ENCODE assay signal across 23 cellular contexts in genomic region chr15:32983679-32984078, GRCh38.
DNase-seq lines count a peak whose midpoint lies in the region; ATAC-seq, FAIRE-seq and TF ChIP-seq lines count a peak whose summit lies in the region.
"Had no signal": no experiment of that assay in that cellular context is flagged by ENCODE, and none has a peak within 500 bp of the region (broad histone marks: within the 10 kb centered on the region; RNA-seq: fewer than 3 reads in every experiment).

No MANE protein-coding gene starts in this region.

- no peaks in the 10 kb centered on the region for H3K36me3 Mint-ChIP-seq in activated naive CD8-positive, alpha-beta T cell treated with anti-CD3 and anti-CD28 coated beads, Interleukin-2, amount 50 U/mL, for 24 hours (ENCODE audit: low read depth)
- no peaks in the 10 kb centered on the region for H3K36me3 Mint-ChIP-seq in activated naive CD8-positive, alpha-beta T cell treated with anti-CD3 and anti-CD28 coated beads for 36 hours
- H3K36me3 Mint-ChIP-seq: CD8-positive, alpha-beta T cell had no signal

- H3K27ac Mint-ChIP-seq in activated naive CD8-positive, alpha-beta T cell treated with anti-CD3 and anti-CD28 coated beads, Interleukin-2, amount 50 U/mL, for 24 hours, result no peak overlapping the region
- H3K27ac Mint-ChIP-seq in activated naive CD8-positive, alpha-beta T cell treated with anti-CD3 and anti-CD28 coated beads for 36 hours, result no peak overlapping the region
- H3K27ac Mint-ChIP-seq: B cell; CD4-positive, CD25-positive, alpha-beta regulatory T cell; CD8-positive, alpha-beta T cell; H9 had no signal

- H2AFZ ChIP-seq in keratinocyte (ENCODE audit: control insufficient read depth, low read length), result no peak overlapping the region
- H2AFZ ChIP-seq: GM23248 had no signal

- H3K4me3 Mint-ChIP-seq in activated naive CD8-positive, alpha-beta T cell treated with anti-CD3 and anti-CD28 coated beads, Interleukin-2, amount 50 U/mL, for 24 hours, result no peak overlapping the region
- no peak overlapping the region for H3K4me3 Mint-ChIP-seq in activated naive CD8-positive, alpha-beta T cell treated with anti-CD3 and anti-CD28 coated beads for 36 hours
- H3K4me3 Mint-ChIP-seq: B cell; CD4-positive, CD25-positive, alpha-beta regulatory T cell; CD8-positive, alpha-beta T cell; H9 had no signal

- H3K79me2 ChIP-seq in keratinocyte (ENCODE audit: control insufficient read depth, insufficient read depth, low read length), result no peaks in the 10 kb centered on the region

- H3K27ac ChIP-seq in keratinocyte (ENCODE audit: control insufficient read depth, insufficient read depth, low read length), result no peak overlapping the region
- H3K27ac ChIP-seq in uterus, result no peak overlapping the region
- no peak overlapping the region for H3K27ac ChIP-seq in WERI-Rb-1
- H3K27ac ChIP-seq: BLaER1, C4-2B, GM23248 had no signal

- H3K9me3 ChIP-seq in keratinocyte (ENCODE audit: control insufficient read depth, low read depth, low read length) (no peaks in the 10 kb centered on the region), uterus (no peaks in the 10 kb centered on the region), WERI-Rb-1 (ENCODE audit: severe bottlenecking) (no peaks in the 10 kb centered on the region)
- H3K9me3 ChIP-seq: BLaER1, Caco-2 had no signal

- peak; percentile 40 for ATAC-seq in activated naive CD8-positive, alpha-beta T cell treated with anti-CD3 and anti-CD28 coated beads, Interleukin-2, amount 50 U/mL, for 24 hours
- ATAC-seq: CD8-positive, alpha-beta T cell; GM12878; HCT116 had no signal

- DNase-seq in activated naive CD8-positive, alpha-beta T cell treated with anti-CD3 and anti-CD28 coated beads, Interleukin-2, amount 50 U/mL, for 24 hours, result no peak
- no peak for DNase-seq in activated naive CD8-positive, alpha-beta T cell treated with anti-CD3 and anti-CD28 coated beads for 36 hours
- peak; percentile 20 for DNase-seq in M059J (ENCODE audit: low read depth)
- no peak for DNase-seq in keratinocyte (ENCODE audit: low read depth, low spot score)
- DNase-seq in AG08396 (ENCODE audit: low spot score), result no peak
- DNase-seq in uterus, result no peak
- DNase-seq in WERI-Rb-1, result no peak
- DNase-seq: 8988T; Caco-2; CD4-positive, CD25-positive, alpha-beta regulatory T cell; CD8-positive, alpha-beta T cell; DMS 273 treated with DMSO at 0.1 percent for 48 hours; DMS79; EL; GDM1; GM23248; H9 had no signal

- no peak for TF ChIP-seq POLR2A in uterus (IDR thresholded peaks at IDR 0.05)

- H3K27me3 ChIP-seq in keratinocyte (ENCODE audit: control insufficient read depth, extremely low read depth, insufficient read depth, low read length) (no peaks in the 10 kb centered on the region), uterus (no peaks in the 10 kb centered on the region), WERI-Rb-1 (ENCODE audit: insufficient read depth, low read depth, severe bottlenecking) (no peaks in the 10 kb centered on the region)
- H3K27me3 ChIP-seq: BLaER1 had no signal

- H3K4me2 ChIP-seq in keratinocyte (ENCODE audit: control insufficient read depth, extremely low read depth, insufficient read depth, low read depth, low read length), result no peak overlapping the region
- H3K4me2 ChIP-seq: BLaER1 had no signal

- H3K9ac ChIP-seq in keratinocyte (ENCODE audit: control insufficient read depth, extremely low read depth, insufficient read depth, low read length), result no peak overlapping the region
- H3K9ac ChIP-seq: BLaER1, GM23248 had no signal

- TF ChIP-seq CTCF in keratinocyte (optimal IDR thresholded peaks at IDR 0.05 in 1 of 3, IDR thresholded peaks at IDR 0.05 in 1 of 3, conservative IDR thresholded peaks at IDR 0.05 in 1 of 3; ENCODE audit: extremely low read depth in 1 of 3, insufficient read depth in 2 of 3, low read length in 3 of 3) (no peak), uterus (IDR thresholded peaks at IDR 0.05) (no peak), WERI-Rb-1 (IDR thresholded peaks at IDR 0.05; ENCODE audit: low read depth, low read length) (no peak)

- intact Hi-C loops in uterus (cut with DNase I; ENCODE audit: low total_unique reads), result no loop called here

- H3K4me1 ChIP-seq in keratinocyte (ENCODE audit: control insufficient read depth, extremely low read depth, insufficient read depth, low read length) (no peaks in the 10 kb centered on the region), uterus (no peaks in the 10 kb centered on the region)
- H3K4me1 ChIP-seq: BLaER1, Caco-2 had no signal

- H3K4me3 ChIP-seq in keratinocyte (ENCODE audit: control insufficient read depth in 2 of 3, extremely low read depth in 1 of 3, insufficient read depth in 2 of 3, low read depth in 1 of 3, low read length in 3 of 3), result no peak overlapping the region
- H3K4me3 ChIP-seq in uterus, result no peak overlapping the region
- H3K4me3 ChIP-seq in WERI-Rb-1 (ENCODE audit: low read depth, low read length), result no peak overlapping the region
- H3K4me3 ChIP-seq: BLaER1, GM12878, GM23248 had no signal

- H3K9me3 Mint-ChIP-seq in activated naive CD8-positive, alpha-beta T cell treated with anti-CD3 and anti-CD28 coated beads, Interleukin-2, amount 50 U/mL, for 24 hours, result no peaks in the 10 kb centered on the region
- H3K9me3 Mint-ChIP-seq in activated naive CD8-positive, alpha-beta T cell treated with anti-CD3 and anti-CD28 coated beads for 36 hours, result no peaks in the 10 kb centered on the region
- H3K9me3 Mint-ChIP-seq: CD8-positive, alpha-beta T cell; H9 had no signal

- peaks cover 10% of the 10 kb centered on the region for H3K27me3 Mint-ChIP-seq in activated naive CD8-positive, alpha-beta T cell treated with anti-CD3 and anti-CD28 coated beads, Interleukin-2, amount 50 U/mL, for 24 hours
- no peaks in the 10 kb centered on the region for H3K27me3 Mint-ChIP-seq in activated naive CD8-positive, alpha-beta T cell treated with anti-CD3 and anti-CD28 coated beads for 36 hours
- H3K27me3 Mint-ChIP-seq: CD4-positive, CD25-positive, alpha-beta regulatory T cell had no signal

- H3K4me1 Mint-ChIP-seq in activated naive CD8-positive, alpha-beta T cell treated with anti-CD3 and anti-CD28 coated beads, Interleukin-2, amount 50 U/mL, for 24 hours, result no peaks in the 10 kb centered on the region
- H3K4me1 Mint-ChIP-seq in activated naive CD8-positive, alpha-beta T cell treated with anti-CD3 and anti-CD28 coated beads for 36 hours, result no peaks in the 10 kb centered on the region
- H3K4me1 Mint-ChIP-seq: B cell; CD4-positive, CD25-positive, alpha-beta regulatory T cell had no signal

- H3K9me1 ChIP-seq in keratinocyte (ENCODE audit: control insufficient read depth, extremely low read depth, insufficient read depth, low read length), result no peaks in the 10 kb centered on the region

- FAIRE-seq in keratinocyte (lab: Jason Lieb, UNC), result peak; percentile 13
- FAIRE-seq: GM12878, GM19239 had no signal

- dilution Hi-C loops in keratinocyte (cut with MboI; ENCODE audit: extremely low pct_ligation_motif_present, low sequenced_read_pairs), result loop anchor here (25.0 kb wide), 1 partner anchor 146 kb away; no protein-coding TSS in a partner anchor

- H4K20me1 ChIP-seq in keratinocyte (ENCODE audit: control insufficient read depth, extremely low read depth, insufficient read depth, low read length), result no peaks in the 10 kb centered on the region
- H4K20me1 ChIP-seq: BLaER1 had no signal

- no peaks in the 10 kb centered on the region for H3K36me3 ChIP-seq in keratinocyte (ENCODE audit: control insufficient read depth in 2 of 2, extremely low read depth in 1 of 2, insufficient read depth in 2 of 2, low read length in 2 of 2)
- no peaks in the 10 kb centered on the region for H3K36me3 ChIP-seq in uterus
- H3K36me3 ChIP-seq in WERI-Rb-1, result no peaks in the 10 kb centered on the region
- H3K36me3 ChIP-seq: BLaER1 had no signal
